8 cellular contexts compared by ENCODE assay signal in the genomic region with DNA sequence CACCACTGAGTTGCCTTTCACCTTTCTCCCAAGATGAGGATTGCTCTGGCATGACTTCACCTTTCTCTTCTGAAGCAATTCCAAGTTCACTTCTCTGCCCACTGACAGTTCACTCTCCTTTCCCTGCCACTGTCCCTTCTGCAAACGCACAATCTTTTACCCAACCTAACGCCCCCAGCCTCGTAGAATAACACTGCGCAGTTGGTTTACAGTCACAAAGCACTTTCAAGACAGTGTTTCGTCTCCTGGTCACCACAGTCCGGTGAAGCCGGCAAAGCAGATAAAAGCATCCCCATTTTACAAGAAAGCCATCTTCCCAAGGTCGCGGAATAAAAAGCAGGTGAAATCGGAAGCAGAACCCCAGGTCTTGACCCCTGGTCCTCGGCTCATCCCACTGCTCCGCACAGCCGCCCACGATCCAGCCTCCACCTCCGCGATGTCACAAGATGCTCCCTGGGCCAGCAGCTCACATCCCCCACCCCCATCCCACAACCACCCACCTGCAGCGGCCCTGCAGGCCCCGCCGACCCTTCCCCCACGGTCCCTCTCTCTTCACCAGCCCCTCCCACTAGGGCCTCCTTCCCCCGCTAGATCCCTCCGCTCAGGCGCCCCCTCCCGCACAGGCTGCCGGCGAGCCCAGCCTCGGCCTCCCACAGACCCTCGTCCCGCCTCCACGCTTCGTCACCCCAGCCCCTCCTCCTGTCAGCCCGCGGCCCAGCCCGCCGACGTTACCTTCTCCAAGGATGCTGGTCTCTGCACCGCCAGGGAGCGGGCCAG. TPM values are rescaled to one million over a fixed set of nuclear protein-coding genes. Genes with fewer than 3 reads are reported as not detected.
DNase-seq lines count a peak whose midpoint lies in the region; ATAC-seq and TF ChIP-seq lines count a peak whose summit lies in the region.

No MANE protein-coding gene starts in this region.

- H3K27ac ChIP-seq in DOHH2 (ENCODE audit: low read depth, low read length): peak overlapping the region; percentile 48
- peak overlapping the region; percentile 50 for H3K27ac ChIP-seq in KMS-11
- H3K27ac ChIP-seq in RWPE2 (ENCODE audit: poor library complexity, severe bottlenecking): peak overlapping the region; percentile 23
- H3K27ac ChIP-seq in foreskin keratinocyte: peak overlapping the region; percentile 50
- peak overlapping the region; percentile 84 for H3K27ac ChIP-seq in neural progenitor cell

- H3K27ac Mint-ChIP-seq in neural progenitor cell: peak overlapping the region; percentile 80
- peak overlapping the region; percentile 5 to 93 for H3K27ac Mint-ChIP-seq in stimulated activated naive CD8-positive, alpha-beta T cell treated with anti-CD3 and anti-CD28 coated beads, Interleukin-15, amount 100 ng/mL, for 72 hours

- H3K79me2 ChIP-seq in DOHH2 (ENCODE audit: control insufficient read depth, low read length): peaks cover 69% of the 10 kb centered on the region
- H3K79me2 ChIP-seq in KMS-11 (ENCODE audit: insufficient read depth, low read depth): peaks cover 54% of the 10 kb centered on the region
- peaks cover 53% of the 10 kb centered on the region for H3K79me2 ChIP-seq in neural progenitor cell (ENCODE audit: low read depth)

- H3K4me1 Mint-ChIP-seq in neural progenitor cell: peaks cover 25% of the 10 kb centered on the region
- peaks cover 70% of the 10 kb centered on the region for H3K4me1 Mint-ChIP-seq in stimulated activated naive CD8-positive, alpha-beta T cell treated with anti-CD3 and anti-CD28 coated beads, Interleukin-15, amount 100 ng/mL, for 72 hours

- H3K4me2 ChIP-seq in DOHH2 (ENCODE audit: low read length) (peak overlapping the region; percentile 78), KMS-11 (peak overlapping the region; percentile 97), neural progenitor cell (peak overlapping the region; percentile 95)

- peak overlapping the region; percentile 91 for H3K4me3 Mint-ChIP-seq in neural progenitor cell
- peak overlapping the region; percentile 82 to 86 for H3K4me3 Mint-ChIP-seq in stimulated activated naive CD8-positive, alpha-beta T cell treated with anti-CD3 and anti-CD28 coated beads, Interleukin-15, amount 100 ng/mL, for 72 hours

- peaks cover 27% of the 10 kb centered on the region for H3K4me1 ChIP-seq in DOHH2 (ENCODE audit: control insufficient read depth, low read length)
- H3K4me1 ChIP-seq in KMS-11 (ENCODE audit: low read depth, poor library complexity, severe bottlenecking): peaks cover 18% of the 10 kb centered on the region
- H3K4me1 ChIP-seq in RWPE2 (ENCODE audit: insufficient read depth, poor library complexity, severe bottlenecking): peaks cover 2% of the 10 kb centered on the region
- no peaks in the 10 kb centered on the region for H3K4me1 ChIP-seq in foreskin keratinocyte
- peaks cover 10% of the 10 kb centered on the region for H3K4me1 ChIP-seq in neural progenitor cell

- H3K27me3 Mint-ChIP-seq in neural progenitor cell (ENCODE audit: insufficient read depth, low read depth): no peaks in the 10 kb centered on the region
- no peaks in the 10 kb centered on the region for H3K27me3 Mint-ChIP-seq in stimulated activated naive CD8-positive, alpha-beta T cell treated with anti-CD3 and anti-CD28 coated beads, Interleukin-15, amount 100 ng/mL, for 72 hours

- H3K36me3 ChIP-seq in DOHH2 (ENCODE audit: control insufficient read depth, low read length) (no peaks in the 10 kb centered on the region), KMS-11 (ENCODE audit: insufficient read depth) (no peaks in the 10 kb centered on the region), RWPE2 (ENCODE audit: low read depth) (no peaks in the 10 kb centered on the region), neural progenitor cell (no peaks in the 10 kb centered on the region)

- H3K4me3 ChIP-seq in DOHH2 (ENCODE audit: low read length) (peak overlapping the region; percentile 97), KMS-11 (IDR thresholded peaks at IDR 0.05; ENCODE audit: insufficient read depth, low read depth, low read length) (peak overlapping the region; percentile 34), RWPE2 (ENCODE audit: severe bottlenecking) (peak overlapping the region; percentile 82), neural progenitor cell (peak overlapping the region; percentile 97)

- H4K20me1 ChIP-seq in DOHH2 (ENCODE audit: control insufficient read depth, insufficient read depth, low read depth, low read length): peaks cover 14% of the 10 kb centered on the region; the same call in 1 of the 2 replicates
- peaks cover 5% of the 10 kb centered on the region; the same call in 1 of the 2 replicates for H4K20me1 ChIP-seq in KMS-11 (ENCODE audit: insufficient read depth)
- peaks cover 13% of the 10 kb centered on the region for H4K20me1 ChIP-seq in neural progenitor cell (ENCODE audit: low read depth)

- no peaks in the 10 kb centered on the region for H3K27me3 ChIP-seq in DOHH2 (ENCODE audit: control insufficient read depth, low read length)
- no peaks in the 10 kb centered on the region for H3K27me3 ChIP-seq in KMS-11 (ENCODE audit: insufficient read depth, low read depth)
- H3K27me3 ChIP-seq in RWPE2 (ENCODE audit: insufficient read depth, poor library complexity, severe bottlenecking): no peaks in the 10 kb centered on the region
- no peaks in the 10 kb centered on the region for H3K27me3 ChIP-seq in foreskin keratinocyte
- H3K27me3 ChIP-seq in neural progenitor cell: no peaks in the 10 kb centered on the region

- ATAC-seq in GM21786 (IDR thresholded peaks at IDR 0.05; ENCODE audit: unreplicated experiment) (peak; percentile 46), RWPE2 (ENCODE audit: low read depth) (peak; percentile 68), foreskin keratinocyte (peak; percentile 71)
- ATAC-seq in stimulated activated naive CD8-positive, alpha-beta T cell treated with anti-CD3 and anti-CD28 coated beads, Interleukin-15, amount 100 ng/mL, for 72 hours: peak; percentile 76

- no peaks in the 10 kb centered on the region for H3K9me3 Mint-ChIP-seq in neural progenitor cell
- H3K9me3 Mint-ChIP-seq in stimulated activated naive CD8-positive, alpha-beta T cell treated with anti-CD3 and anti-CD28 coated beads, Interleukin-15, amount 100 ng/mL, for 72 hours: no peaks in the 10 kb centered on the region

- DNase-seq in RWPE2 (ENCODE audit: low spot score): peak; percentile 81
- DNase-seq in activated gamma-delta T cell treated with Interleukin-2 at 50 U/mL for 16 hours: peak; percentile 79
- DNase-seq in foreskin keratinocyte: peak; percentile 11 to 15
- DNase-seq in neural progenitor cell (ENCODE audit: low spot score): peak; percentile 95
- DNase-seq in stimulated activated naive CD8-positive, alpha-beta T cell treated with anti-CD3 and anti-CD28 coated beads, Interleukin-15, amount 100 ng/mL, for 72 hours: peak; percentile 83 to 84

- H3K9ac ChIP-seq in KMS-11: peak overlapping the region; percentile 76; the same call in 1 of the 2 replicates
- peak overlapping the region; percentile 43 for H3K9ac ChIP-seq in neural progenitor cell

- no peaks in the 10 kb centered on the region for H3K36me3 Mint-ChIP-seq in neural progenitor cell

- no peaks in the 10 kb centered on the region for H3K9me2 ChIP-seq in DOHH2 (replicated peaks; ENCODE audit: control insufficient read depth, low read length)

- TF ChIP-seq CTCF in DOHH2 (IDR thresholded peaks at IDR 0.05; ENCODE audit: low read depth, low read length, poor library complexity, severe bottlenecking) (peak; percentile 14), KMS-11 (conservative IDR thresholded peaks at IDR 0.05; ENCODE audit: low read depth, low read length) (no peak), RWPE2 (IDR thresholded peaks at IDR 0.05; ENCODE audit: poor library complexity, severe bottlenecking) (no peak), foreskin keratinocyte (conservative IDR thresholded peaks at IDR 0.05) (no peak), neural progenitor cell (IDR thresholded peaks at IDR 0.05) (no peak)

- H3K9me3 ChIP-seq in DOHH2 (ENCODE audit: control insufficient read depth, insufficient read depth, low read length) (no peaks in the 10 kb centered on the region), RWPE2 (ENCODE audit: severe bottlenecking) (no peaks in the 10 kb centered on the region), neural progenitor cell (ENCODE audit: low read depth) (no peaks in the 10 kb centered on the region)

- H3F3A ChIP-seq in DOHH2 (ENCODE audit: control insufficient read depth, insufficient read depth): no peaks in the 10 kb centered on the region
- H3F3A ChIP-seq in neural progenitor cell (ENCODE audit: low read depth): peaks cover 20% of the 10 kb centered on the region

- H2AFZ ChIP-seq in KMS-11 (ENCODE audit: low read depth): peak overlapping the region; percentile 78
- H2AFZ ChIP-seq in neural progenitor cell (replicated peaks): peak overlapping the region; percentile 91

RNA-seq across cellular contexts. Expression of a gene that starts 0.6 kb away (rescaled TPM):
- total RNA-seq in foreskin keratinocyte (26.0 and 27.9 TPM in 2 replicates), neural progenitor cell (ENCODE audit: low replicate concordance) (24.4 and 43.3 TPM in 2 replicates)
- polyA plus RNA-seq in foreskin keratinocyte: 19.7 and 20.9 TPM in 2 replicates

RNA-seq across cellular contexts. Expression of a gene that starts 0.8 kb away (rescaled TPM):
- 16.3 and 17.7 TPM in 2 replicates for total RNA-seq in foreskin keratinocyte
- 29.2 and 36.5 TPM in 2 replicates for polyA plus RNA-seq in foreskin keratinocyte
- 5.6 and 7.1 TPM in 2 replicates for total RNA-seq in neural progenitor cell (ENCODE audit: low replicate concordance)

RNA-seq across cellular contexts. Expression of a gene that starts 59.2 kb away (rescaled TPM):
- total RNA-seq in foreskin keratinocyte: 63.4 and 64.7 TPM in 2 replicates
- polyA plus RNA-seq in foreskin keratinocyte: 18.0 and 22.1 TPM in 2 replicates
- total RNA-seq in neural progenitor cell (ENCODE audit: low replicate concordance): 91.0 and 109 TPM in 2 replicates

Comparison
In these comparisons a context has a peak if more than half of its experiments do, and no peak if none do; other contexts are left out.
1. Peak in every context shown above with its lines: DNase-seq, ATAC-seq, H3K4me3 ChIP-seq and H3K27ac ChIP-seq.
2. H3K27ac ChIP-seq: peak in every context shown above with its lines; median percentile 84 in neural progenitor cell; 50 in KMS-11; 50 in foreskin keratinocyte; 48 in DOHH2; 23 in RWPE2.
3. H3K4me3 ChIP-seq: peak in every context shown above with its lines; median percentile 97 in DOHH2; 97 in neural progenitor cell; 82 in RWPE2; 34 in KMS-11.
4. DNase-seq: peak in every context shown above with its lines; median percentile 95 in neural progenitor cell; 84 in stimulated activated naive CD8-positive, alpha-beta T cell treated with anti-CD3 and anti-CD28 coated beads, Interleukin-15, amount 100 ng/mL, for 72 hours; 81 in RWPE2; 79 in activated gamma-delta T cell treated with Interleukin-2 at 50 U/mL for 16 hours; 13 in foreskin keratinocyte.